14 cellular contexts compared by ENCODE assay signal in the genomic region with DNA sequence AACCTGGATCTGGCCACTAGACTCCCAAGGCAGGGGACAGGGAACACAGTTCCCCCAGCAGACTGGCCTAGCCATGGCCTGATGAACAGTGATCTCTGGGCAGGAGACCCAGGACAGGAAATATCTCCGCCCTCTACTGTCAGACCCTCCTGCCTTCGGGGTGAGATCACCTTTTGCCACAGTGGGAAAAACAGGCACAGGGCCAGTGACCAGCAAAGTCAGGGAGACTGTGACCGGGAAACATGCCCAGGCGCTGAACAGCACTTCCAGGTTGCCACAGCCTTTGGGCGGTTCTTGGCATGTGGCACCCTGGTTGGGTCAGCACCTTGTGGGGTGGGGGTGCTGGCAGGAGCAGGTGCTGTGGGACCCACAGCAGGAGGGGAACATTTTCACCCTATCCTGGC. TPM values are rescaled to one million over a fixed set of nuclear protein-coding genes. Genes with fewer than 3 reads are reported as not detected.
DNase-seq lines count a peak whose midpoint lies in the region; ATAC-seq, FAIRE-seq and TF ChIP-seq lines count a peak whose summit lies in the region.
"Had no signal": no experiment of that assay in that cellular context is flagged by ENCODE, and none has a peak within 500 bp of the region (broad histone marks: within the 10 kb centered on the region; RNA-seq: fewer than 3 reads in every experiment).

No MANE protein-coding gene starts in this region.

- FAIRE-seq in bronchial epithelial cell (lab: Jason Lieb, UNC): no peak

- no peaks in the 10 kb centered on the region for H3K9me3 ChIP-seq in CD4-positive, alpha-beta T cell (ENCODE audit: control insufficient read depth, low read length)
- H3K9me3 ChIP-seq: suprapubic skin had no signal

- H3K36me3 Mint-ChIP-seq in CD4-positive, alpha-beta T cell (ENCODE audit: low read depth): no peaks in the 10 kb centered on the region
- peaks cover 2% of the 10 kb centered on the region for H3K36me3 Mint-ChIP-seq in mesothelial cell of epicardium
- peaks cover 10% of the 10 kb centered on the region for H3K36me3 Mint-ChIP-seq in natural killer cell treated with Interleukin-12 subunit alpha and Interleukin-12 subunit beta and Interleukin-15 and Interleukin-18, amount 100 ng/mL, for 72 hours

- no peak for ATAC-seq in CD4-positive, alpha-beta T cell (ENCODE audit: poor library complexity)
- no peak for ATAC-seq in natural killer cell treated with Interleukin-12 subunit alpha and Interleukin-12 subunit beta and Interleukin-15 and Interleukin-18, amount 100 ng/mL, for 72 hours
- ATAC-seq: left ventricle myocardium superior had no signal

- H3K4me1 Mint-ChIP-seq in CD4-positive, alpha-beta T cell (ENCODE audit: low read depth): peaks cover 16% of the 10 kb centered on the region
- H3K4me1 Mint-ChIP-seq in mesothelial cell of epicardium: peaks cover 13% of the 10 kb centered on the region
- H3K4me1 Mint-ChIP-seq in natural killer cell treated with Interleukin-12 subunit alpha and Interleukin-12 subunit beta and Interleukin-15 and Interleukin-18, amount 100 ng/mL, for 72 hours (ENCODE audit: low read depth in 2 of 2): peaks cover 6 to 12% of the 10 kb centered on the region in 2 donors

- H3K4me3 ChIP-seq in bronchial epithelial cell (ENCODE audit: low read depth, low read length): no peak overlapping the region

- peak overlapping the region; percentile 59 for H3K4me3 Mint-ChIP-seq in CD4-positive, alpha-beta T cell
- peak overlapping the region; percentile 80 for H3K4me3 Mint-ChIP-seq in mesothelial cell of epicardium
- H3K4me3 Mint-ChIP-seq in natural killer cell treated with Interleukin-12 subunit alpha and Interleukin-12 subunit beta and Interleukin-15 and Interleukin-18, amount 100 ng/mL, for 72 hours: no peak overlapping the region

- peaks cover 31% of the 10 kb centered on the region for H3K27me3 ChIP-seq in CD4-positive, alpha-beta T cell (ENCODE audit: control insufficient read depth, insufficient read depth, low read length)
- no peaks in the 10 kb centered on the region for H3K27me3 ChIP-seq in bronchial epithelial cell (ENCODE audit: control insufficient read depth, insufficient read depth, low read length)
- H3K27me3 ChIP-seq: suprapubic skin had no signal

- H3K27me3 Mint-ChIP-seq in CD4-positive, alpha-beta T cell: peaks cover 39% of the 10 kb centered on the region
- H3K27me3 Mint-ChIP-seq in mesothelial cell of epicardium (ENCODE audit: low read depth): no peaks in the 10 kb centered on the region
- H3K27me3 Mint-ChIP-seq in natural killer cell treated with Interleukin-12 subunit alpha and Interleukin-12 subunit beta and Interleukin-15 and Interleukin-18, amount 100 ng/mL, for 72 hours: peaks cover 18 to 29% of the 10 kb centered on the region in 2 donors

- intact Hi-C loops in CD4-positive, alpha-beta T cell (cut with DNase I, micrococcal nuclease): no loop called here

- no peak for TF ChIP-seq CTCF in CD4-positive, alpha-beta T cell (IDR thresholded peaks at IDR 0.05)
- TF ChIP-seq CTCF in bronchial epithelial cell (IDR thresholded peaks at IDR 0.05; ENCODE audit: insufficient read depth, low read length, severe bottlenecking) (no peak), mesothelial cell of epicardium (IDR thresholded peaks at IDR 0.05; ENCODE audit: unreplicated experiment) (no peak)

- POLR2A ChIA-PET in CD4-positive, alpha-beta T cell (lab: Charles Lee): no interaction called here

- H3K9me3 Mint-ChIP-seq in CD4-positive, alpha-beta T cell: no peaks in the 10 kb centered on the region
- H3K9me3 Mint-ChIP-seq in mesothelial cell of epicardium: no peaks in the 10 kb centered on the region
- no peaks in the 10 kb centered on the region for H3K9me3 Mint-ChIP-seq in natural killer cell treated with Interleukin-12 subunit alpha and Interleukin-12 subunit beta and Interleukin-15 and Interleukin-18, amount 100 ng/mL, for 72 hours
- H3K9me3 Mint-ChIP-seq: activated T-cell treated with anti-CD3 and anti-CD28 coated beads, Interleukin-2, amount 50 U/mL, for 24 hours had no signal

- no peak overlapping the region for H3K27ac ChIP-seq in CD4-positive, alpha-beta T cell (ENCODE audit: low read depth, low read length)
- H3K27ac ChIP-seq: C4-2B, suprapubic skin had no signal

- no peaks in the 10 kb centered on the region for H3K36me3 ChIP-seq in bronchial epithelial cell (ENCODE audit: control insufficient read depth, insufficient read depth, low read length)
- H3K36me3 ChIP-seq: suprapubic skin had no signal

- DNase-seq in CD4-positive, alpha-beta T cell: no peak
- DNase-seq in HuH-7 (ENCODE audit: low spot score) (peak; percentile 64), bronchial epithelial cell (ENCODE audit: low read depth) (peak; percentile 24), mesothelial cell of epicardium (ENCODE audit: low spot score in 2 of 2, unreplicated experiment in 2 of 2) (no peak), HCEC 1CT (no peak), AG08396 (ENCODE audit: low spot score) (no peak), hepatic stellate cell (ENCODE audit: low spot score) (no peak)
- DNase-seq in natural killer cell treated with Interleukin-12 subunit alpha and Interleukin-12 subunit beta and Interleukin-15 and Interleukin-18, amount 100 ng/mL, for 72 hours (ENCODE audit: low spot score): no peak
- DNase-seq: activated T-cell treated with anti-CD3 and anti-CD28 coated beads, Interleukin-2, amount 50 U/mL, for 24 hours; cerebellar nuclear complex; retina had no signal

- CTCF ChIA-PET in CD4-positive, alpha-beta T cell (lab: Charles Lee): no interaction called here

- H3K27ac Mint-ChIP-seq in CD4-positive, alpha-beta T cell: no peak overlapping the region
- no peak overlapping the region for H3K27ac Mint-ChIP-seq in mesothelial cell of epicardium
- H3K27ac Mint-ChIP-seq in natural killer cell treated with Interleukin-12 subunit alpha and Interleukin-12 subunit beta and Interleukin-15 and Interleukin-18, amount 100 ng/mL, for 72 hours: no peak overlapping the region
- H3K27ac Mint-ChIP-seq: activated T-cell treated with anti-CD3 and anti-CD28 coated beads, Interleukin-2, amount 50 U/mL, for 24 hours had no signal

RNA-seq across cellular contexts. Expression of a gene that starts 8.9 kb away (rescaled TPM):
- 10 to 100 TPM; 13.2 to 15.1 TPM for total RNA-seq in CD4-positive, alpha-beta T cell
- total RNA-seq in bronchial epithelial cell (10.3 and 10.5 TPM in 2 replicates), mesothelial cell of epicardium (17.0 to 17.7 TPM (median 17.4 TPM) in 3 replicates)
- 10 to 100 TPM; 10.5 to 11.0 TPM for total RNA-seq in natural killer cell treated with Interleukin-12 subunit alpha and Interleukin-12 subunit beta and Interleukin-15 and Interleukin-18, amount 100 ng/mL, for 72 hours

RNA-seq across cellular contexts. Expression of a gene that starts 34.5 kb away (rescaled TPM):
- total RNA-seq in CD4-positive, alpha-beta T cell: under 1 TPM; 0.16 to 0.28 TPM
- total RNA-seq in bronchial epithelial cell (3.7 and 4.5 TPM in 2 replicates), mesothelial cell of epicardium (6.9 to 7.8 TPM (median 7.4 TPM) in 3 replicates)
- total RNA-seq in natural killer cell treated with Interleukin-12 subunit alpha and Interleukin-12 subunit beta and Interleukin-15 and Interleukin-18, amount 100 ng/mL, for 72 hours: 1 to 10 TPM; 3.0 to 3.2 TPM

RNA-seq across cellular contexts. Expression of a gene that starts 58.7 kb away (rescaled TPM):
- total RNA-seq in CD4-positive, alpha-beta T cell: 10 to 100 TPM; 18.3 to 20.0 TPM
- total RNA-seq in bronchial epithelial cell (11.3 and 21.1 TPM in 2 replicates), mesothelial cell of epicardium (114 to 115 TPM (median 115 TPM) in 3 replicates)
- 10 to 100 TPM; 16.2 to 25.9 TPM for total RNA-seq in natural killer cell treated with Interleukin-12 subunit alpha and Interleukin-12 subunit beta and Interleukin-15 and Interleukin-18, amount 100 ng/mL, for 72 hours

Comparison
In these comparisons a context has a peak if more than half of its experiments do, and no peak if none do; other contexts are left out.
1. DNase-seq: peak in HuH-7 (single experiment) and bronchial epithelial cell (single experiment); none in CD4-positive, alpha-beta T cell (0 of 10), mesothelial cell of epicardium (0 of 2), HCEC 1CT (single experiment), AG08396 (single experiment), hepatic stellate cell (single experiment) and natural killer cell treated with Interleukin-12 subunit alpha and Interleukin-12 subunit beta and Interleukin-15 and Interleukin-18, amount 100 ng/mL, for 72 hours (single experiment).